Comparison of ENCODE assay signal across 8 cellular contexts in genomic region chr7:101251871-101252659, GRCh38. TPM values are rescaled to one million over a fixed set of nuclear protein-coding genes. Genes with fewer than 3 reads are reported as not detected.
DNase-seq lines count a peak whose midpoint lies in the region; ATAC-seq lines count a peak whose summit lies in the region.

No MANE protein-coding gene starts in this region.

- peak overlapping the region; percentile 87 for H3K27ac Mint-ChIP-seq in dendritic cell treated with granulocyte-macrophage colony-stimulating factor and Interleukin-4, amounts not matched to agents 40 ng/mL and 50 ng/mL, for 4 days

- peaks cover 45% of the 10 kb centered on the region for H3K4me1 Mint-ChIP-seq in dendritic cell treated with granulocyte-macrophage colony-stimulating factor and Interleukin-4, amounts not matched to agents 40 ng/mL and 50 ng/mL, for 4 days (ENCODE audit: low read depth)

- no peaks in the 10 kb centered on the region for H3K9me3 Mint-ChIP-seq in dendritic cell treated with granulocyte-macrophage colony-stimulating factor and Interleukin-4, amounts not matched to agents 40 ng/mL and 50 ng/mL, for 4 days

- H3K27me3 Mint-ChIP-seq in dendritic cell treated with granulocyte-macrophage colony-stimulating factor and Interleukin-4, amounts not matched to agents 40 ng/mL and 50 ng/mL, for 4 days, result peaks cover 8% of the 10 kb centered on the region

- peak; percentile 99 for DNase-seq in CD1c-positive myeloid dendritic cell (ENCODE audit: extremely low spot score)
- peak; percentile 91 for DNase-seq in NCI-H748 treated with DMSO at 0.1 percent for 48 hours (lab: John Stamatoyannopoulos, UW)
- DNase-seq in activated CD4-positive, alpha-beta T cell treated with anti-CD3 and anti-CD28 coated beads, Interleukin-2, amount 50 U/mL, for 4 hours, result peak; percentile 99 to 100
- peak; percentile 99 for DNase-seq in left lobe of liver (ENCODE audit: low spot score)
- peak; percentile 99 to 100 for DNase-seq in stimulated activated CD4-positive, alpha-beta T cell treated with anti-CD3 and anti-CD28 coated beads, Interleukin-2, amount 100 ng/mL, for 24 hours

- peak overlapping the region; percentile 92 for H3K4me3 Mint-ChIP-seq in dendritic cell treated with granulocyte-macrophage colony-stimulating factor and Interleukin-4, amounts not matched to agents 40 ng/mL and 50 ng/mL, for 4 days

- peak; percentile 99 for ATAC-seq in GM19397 (IDR thresholded peaks at IDR 0.05; ENCODE audit: unreplicated experiment)
- peak; percentile 91 for ATAC-seq in HG03565 (IDR thresholded peaks at IDR 0.05; ENCODE audit: unreplicated experiment)
- ATAC-seq in left lobe of liver, result peak; percentile 99

- peaks cover 42% of the 10 kb centered on the region for H3K36me3 Mint-ChIP-seq in dendritic cell treated with granulocyte-macrophage colony-stimulating factor and Interleukin-4, amounts not matched to agents 40 ng/mL and 50 ng/mL, for 4 days (ENCODE audit: low read depth)

- intact Hi-C loops in dendritic cell treated with granulocyte-macrophage colony-stimulating factor and Interleukin-4, amounts not matched to agents 40 ng/mL and 50 ng/mL, for 4 days (cut with micrococcal nuclease), result loop anchor here (1.0 kb wide), 1 partner anchor 8 kb away; no protein-coding TSS in a partner anchor

RNA-seq across cellular contexts. Expression of gene FIS1, which starts 7.2 kb away (rescaled TPM):
- 131 TPM for total RNA-seq in left lobe of liver

RNA-seq across cellular contexts. Expression of gene CLDN15, which starts 14.5 kb away (rescaled TPM):
- 8.6 TPM for total RNA-seq in left lobe of liver

RNA-seq across cellular contexts. Expression of gene ZNHIT1, which starts 34.1 kb away (rescaled TPM):
- total RNA-seq in left lobe of liver, result 115 TPM

RNA-seq across cellular contexts. Expression of gene PLOD3, which starts 34.7 kb away (rescaled TPM):
- 54.8 TPM for total RNA-seq in left lobe of liver

RNA-seq across cellular contexts. Expression of gene MOGAT3, which starts 51.2 kb away (rescaled TPM):
- total RNA-seq in left lobe of liver, result 12.0 TPM

Comparison
In these comparisons a context has a peak if more than half of its experiments do, and no peak if none do; other contexts are left out.
1. Peak in every context shown above with its lines: DNase-seq and ATAC-seq.